ENCODE assay signal across 28 cellular contexts in the genomic region with DNA sequence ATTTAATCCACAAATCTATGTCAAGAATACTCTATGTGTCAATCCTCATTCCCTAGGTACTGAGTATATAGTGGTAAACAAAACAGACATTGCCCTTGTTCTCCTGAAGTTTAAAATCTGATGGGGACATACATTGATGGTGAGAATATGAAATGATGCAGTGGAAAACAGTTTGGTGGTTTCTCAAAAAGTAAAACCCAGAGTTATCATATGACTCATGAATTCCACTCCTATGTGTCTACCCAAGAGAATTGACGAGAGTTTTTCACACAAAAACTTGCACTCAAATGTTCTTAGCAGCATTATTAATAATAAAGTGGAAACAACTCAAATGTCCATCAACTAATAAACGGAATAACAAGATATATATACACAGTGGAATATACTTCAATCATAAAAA.
DNase-seq lines count a peak whose midpoint lies in the region; ATAC-seq and TF ChIP-seq lines count a peak whose summit lies in the region.
"Had no signal": no experiment of that assay in that cellular context is flagged by ENCODE, and none has a peak within 500 bp of the region (broad histone marks: within the 10 kb centered on the region; RNA-seq: fewer than 3 reads in every experiment).

No MANE protein-coding gene starts in this region.

- no peaks in the 10 kb centered on the region for H3K27me3 ChIP-seq in foreskin keratinocyte
- H3K27me3 ChIP-seq: brain microvascular endothelial cell, colonic mucosa, esophagus squamous epithelium, heart left ventricle, spleen, tibial artery had no signal

- DNase-seq in EH (ENCODE audit: low read depth) (peak; percentile 75), RPMI7951 (ENCODE audit: low read depth) (peak; percentile 5), foreskin keratinocyte (peak; percentile 13 to 61), NCI-H1436 treated with DMSO at 0.1 percent for 48 hours (lab: John Stamatoyannopoulos, UW) (no peak), SK-N-DZ (ENCODE audit: low spot score) (no peak), COLO668 (lab: John Stamatoyannopoulos, UW; ENCODE audit: unreplicated experiment) (no peak)
- DNase-seq: activated CD4-positive, alpha-beta memory T cell treated with anti-CD3 and anti-CD28 coated beads for 36 hours; activated effector memory CD4-positive, alpha-beta T cell treated with Interleukin-2 at 50 U/mL for 16 hours; activated naive CD8-positive, alpha-beta T cell treated with anti-CD3 and anti-CD28 coated beads, Interleukin-2, amount 10 ng/mL, durations not matched to agents 7 days and 5 days; brain microvascular endothelial cell; CD8-positive, alpha-beta memory T cell; colonic mucosa; DMS79; endodermal cell; esophagus squamous epithelium; heart left ventricle; Kasumi-1; left colon; naive thymus-derived CD8-positive, alpha-beta T cell; NCI-H1092; NCI-H510A treated with DMSO at 0.1 percent for 48 hours; spleen; T1000; tibial artery had no signal

- H3K27ac ChIP-seq in foreskin keratinocyte: no peak overlapping the region
- H3K27ac ChIP-seq: brain microvascular endothelial cell, colonic mucosa, esophagus squamous epithelium, heart left ventricle, spleen, tibial artery had no signal

- no peaks in the 10 kb centered on the region for H3K4me1 ChIP-seq in foreskin keratinocyte
- H3K4me1 ChIP-seq: colonic mucosa, esophagus squamous epithelium, heart left ventricle, spleen, tibial artery had no signal

- no peaks in the 10 kb centered on the region for H3K36me3 Mint-ChIP-seq in activated T-helper 17 cell treated with anti-CD3 and anti-CD28 coated beads, Interleukin-2, amount 50 U/mL, for 72 hours (ENCODE audit: low read depth)
- H3K36me3 Mint-ChIP-seq: activated CD4-positive, alpha-beta memory T cell treated with anti-CD3 and anti-CD28 coated beads for 36 hours; activated naive CD8-positive, alpha-beta T cell treated with anti-CD3 and anti-CD28 coated beads, Interleukin-2, amount 10 ng/mL, durations not matched to agents 7 days and 5 days; CD8-positive, alpha-beta memory T cell; naive thymus-derived CD8-positive, alpha-beta T cell; WTC11 had no signal

- no peak overlapping the region for H3K27ac Mint-ChIP-seq in activated T-helper 17 cell treated with anti-CD3 and anti-CD28 coated beads, Interleukin-2, amount 50 U/mL, for 72 hours
- H3K27ac Mint-ChIP-seq: activated CD4-positive, alpha-beta memory T cell treated with anti-CD3 and anti-CD28 coated beads for 36 hours; activated naive CD8-positive, alpha-beta T cell treated with anti-CD3 and anti-CD28 coated beads, Interleukin-2, amount 10 ng/mL, durations not matched to agents 7 days and 5 days; CD8-positive, alpha-beta memory T cell; endodermal cell; naive thymus-derived CD8-positive, alpha-beta T cell; stimulated activated naive CD8-positive, alpha-beta T cell treated with anti-CD3 and anti-CD28 coated beads, Interleukin-15, Interleukin-2, amounts not matched to agents 100 ng/mL and 50 ng/mL, for 24 hours; WTC11 had no signal

- peaks cover 16% of the 10 kb centered on the region for H3K9me3 Mint-ChIP-seq in activated T-helper 17 cell treated with anti-CD3 and anti-CD28 coated beads, Interleukin-2, amount 50 U/mL, for 72 hours
- H3K9me3 Mint-ChIP-seq: WTC11 had no signal

- H3K27me3 Mint-ChIP-seq in activated T-helper 17 cell treated with anti-CD3 and anti-CD28 coated beads, Interleukin-2, amount 50 U/mL, for 72 hours: no peaks in the 10 kb centered on the region
- H3K27me3 Mint-ChIP-seq: activated CD4-positive, alpha-beta memory T cell treated with anti-CD3 and anti-CD28 coated beads for 36 hours; activated naive CD8-positive, alpha-beta T cell treated with anti-CD3 and anti-CD28 coated beads, Interleukin-2, amount 10 ng/mL, durations not matched to agents 7 days and 5 days; naive thymus-derived CD8-positive, alpha-beta T cell; stimulated activated naive CD8-positive, alpha-beta T cell treated with anti-CD3 and anti-CD28 coated beads, Interleukin-15, Interleukin-2, amounts not matched to agents 100 ng/mL and 50 ng/mL, for 24 hours had no signal

- H3K4me3 Mint-ChIP-seq in activated T-helper 17 cell treated with anti-CD3 and anti-CD28 coated beads, Interleukin-2, amount 50 U/mL, for 72 hours: no peak overlapping the region
- H3K4me3 Mint-ChIP-seq: activated CD4-positive, alpha-beta memory T cell treated with anti-CD3 and anti-CD28 coated beads for 36 hours; activated naive CD8-positive, alpha-beta T cell treated with anti-CD3 and anti-CD28 coated beads, Interleukin-2, amount 10 ng/mL, durations not matched to agents 7 days and 5 days; CD8-positive, alpha-beta memory T cell; endodermal cell; naive thymus-derived CD8-positive, alpha-beta T cell; stimulated activated naive CD8-positive, alpha-beta T cell treated with anti-CD3 and anti-CD28 coated beads, Interleukin-15, Interleukin-2, amounts not matched to agents 100 ng/mL and 50 ng/mL, for 24 hours; WTC11 had no signal

- H3K4me1 Mint-ChIP-seq in activated T-helper 17 cell treated with anti-CD3 and anti-CD28 coated beads, Interleukin-2, amount 50 U/mL, for 72 hours: no peaks in the 10 kb centered on the region
- H3K4me1 Mint-ChIP-seq: activated naive CD8-positive, alpha-beta T cell treated with anti-CD3 and anti-CD28 coated beads, Interleukin-2, amount 10 ng/mL, durations not matched to agents 7 days and 5 days; CD8-positive, alpha-beta memory T cell; endodermal cell; naive thymus-derived CD8-positive, alpha-beta T cell; WTC11 had no signal

- peak; percentile 91 for ATAC-seq in HG02610 (IDR thresholded peaks at IDR 0.05; ENCODE audit: unreplicated experiment)
- peak; percentile 54 for ATAC-seq in foreskin keratinocyte
- no peak for ATAC-seq in activated T-helper 17 cell treated with anti-CD3 and anti-CD28 coated beads, Interleukin-2, amount 50 U/mL, for 72 hours (replicated peaks)
- ATAC-seq: heart left ventricle; left colon; naive thymus-derived CD8-positive, alpha-beta T cell; WTC11 had no signal

- TF ChIP-seq CTCF in foreskin keratinocyte (conservative IDR thresholded peaks at IDR 0.05): no peak

Comparison
In these comparisons a context has a peak if more than half of its experiments do, and no peak if none do; other contexts are left out.
1. DNase-seq: peak in EH (single experiment), RPMI7951 (single experiment) and foreskin keratinocyte (2 of 2); none in NCI-H1436 treated with DMSO at 0.1 percent for 48 hours (single experiment), SK-N-DZ (single experiment) and COLO668 (single experiment).